In genomic region chr4:168830777-168831512, GRCh38 we compare ENCODE assay signal across 8 cellular contexts.
DNase-seq lines count a peak whose midpoint lies in the region; ATAC-seq, FAIRE-seq and TF ChIP-seq lines count a peak whose summit lies in the region.

No MANE protein-coding gene starts in this region.

- CTCF ChIA-PET in activated CD8-positive, alpha-beta T cell treated with anti-CD3 and anti-CD28 coated beads, Interleukin-2, amount 10 ng/mL, durations not matched to agents 7 days and 5 days (lab: Charles Lee), result no interaction called here
- CTCF ChIA-PET in HepG2 (lab: Yijun Ruan, JAX; ENCODE audit: low intra/inter-chr PET ratio, low total read pairs), result no interaction called here

- H3K27me3 Mint-ChIP-seq in activated CD8-positive, alpha-beta T cell treated with anti-CD3 and anti-CD28 coated beads, Interleukin-2, amount 10 ng/mL, durations not matched to agents 7 days and 5 days (ENCODE audit: low read depth), result peaks cover 57% of the 10 kb centered on the region

- POLR2A ChIA-PET in activated CD8-positive, alpha-beta T cell treated with anti-CD3 and anti-CD28 coated beads, Interleukin-2, amount 10 ng/mL, durations not matched to agents 7 days and 5 days (lab: Charles Lee), result interaction anchor here (1.0 kb wide), 1 partner anchor 217 kb away, joined by 3 read pairs; no protein-coding TSS in a partner anchor
- POLR2A ChIA-PET in HepG2 (lab: Yijun Ruan, JAX), result interaction anchor here (3.4 kb wide), 1 partner anchor 14 kb away, joined by 15 read pairs; no protein-coding TSS in a partner anchor

- no peaks in the 10 kb centered on the region for H4K20me1 ChIP-seq in HepG2 (ENCODE audit: insufficient read depth, low read length)

- peak overlapping the region; percentile 80 to 97 (median 87) for H3K27ac ChIP-seq in heart left ventricle
- H3K27ac ChIP-seq in HepG2 (ENCODE audit: extremely low read length, insufficient read depth, low read length), result no peak overlapping the region
- H3K27ac ChIP-seq in uterus, result peak overlapping the region; percentile 98 to 99

- H3K4me1 ChIP-seq in heart left ventricle (peaks cover 0 to 42% (median 30%) of the 10 kb centered on the region in 12 donors), HepG2 (ENCODE audit: insufficient read depth, low read length) (peaks cover 26% of the 10 kb centered on the region), uterus (no peaks in the 10 kb centered on the region)

- no peak overlapping the region for H3K9ac ChIP-seq in HepG2 (ENCODE audit: insufficient read depth, low read depth, low read length)

- H3K4me2 ChIP-seq in HepG2 (ENCODE audit: low read depth, low read length), result peak overlapping the region; percentile 75; the same call in 1 of the 2 replicates

- H3K4me3 Mint-ChIP-seq in activated CD8-positive, alpha-beta T cell treated with anti-CD3 and anti-CD28 coated beads, Interleukin-2, amount 10 ng/mL, durations not matched to agents 7 days and 5 days, result peak overlapping the region; percentile 52

- no peak for TF ChIP-seq POLR2A in heart left ventricle (IDR thresholded peaks at IDR 0.05)
- TF ChIP-seq POLR2A in HepG2 (IDR thresholded peaks at IDR 0.05; ENCODE audit: insufficient read depth in 1 of 2, low read depth in 2 of 2, low read length in 2 of 2), result no peak
- no peak for TF ChIP-seq POLR2A in uterus (IDR thresholded peaks at IDR 0.05)

- no peaks in the 10 kb centered on the region for H3K9me3 ChIP-seq in heart left ventricle
- no peaks in the 10 kb centered on the region for H3K9me3 ChIP-seq in HepG2 (ENCODE audit: low read length)
- H3K9me3 ChIP-seq in uterus, result no peaks in the 10 kb centered on the region

- in situ Hi-C loops in HepG2 (cut with HindIII; ENCODE audit: extremely low pct_ligation_motif_present, low pct_unique_long_range_greater_than_20kb), result no loop called here

- ATAC-seq in heart left ventricle (no peak), left ventricle myocardium superior (no peak), HepG2 (peak; percentile 6; the same call in 2 of the 3 replicates)
- ATAC-seq in activated CD8-positive, alpha-beta T cell treated with anti-CD3 and anti-CD28 coated beads, Interleukin-2, amount 10 ng/mL, durations not matched to agents 7 days and 5 days, result no peak

- 60 to 67% (median 65%) methylated on average over 6 of the region's 6 CpGs for WGBS in heart left ventricle, 4 donors
- WGBS in HepG2 (ENCODE audit: low lambda C conversion rate), result 53% methylated on average over 6 of the region's 6 CpGs

- intact Hi-C loops in heart left ventricle (cut with DNase I), result loop anchor here in 8 of 10 donors (2.0 to 10.0 kb wide), 8 partner anchors 14 to 246 kb away; no protein-coding TSS in a partner anchor
- intact Hi-C loops in left ventricle myocardium superior (cut with micrococcal nuclease), result no loop called here
- intact Hi-C loops in HepG2 (cut with micrococcal nuclease; ENCODE audit: unreplicated experiment), result loop anchor here (1.0 to 5.0 kb wide), 2 partner anchors 14 to 86 kb away; no protein-coding TSS in a partner anchor
- intact Hi-C loops in uterus (cut with DNase I; ENCODE audit: low total_unique reads), result loop anchor here (5.0 to 10.0 kb wide), 2 partner anchors 64 to 196 kb away; no protein-coding TSS in a partner anchor

- peaks cover 13% of the 10 kb centered on the region for H3K4me1 Mint-ChIP-seq in activated CD8-positive, alpha-beta T cell treated with anti-CD3 and anti-CD28 coated beads, Interleukin-2, amount 10 ng/mL, durations not matched to agents 7 days and 5 days (ENCODE audit: low read depth)

- H3K27ac Mint-ChIP-seq in activated CD8-positive, alpha-beta T cell treated with anti-CD3 and anti-CD28 coated beads, Interleukin-2, amount 10 ng/mL, durations not matched to agents 7 days and 5 days, result no peak overlapping the region

- no peak for FAIRE-seq in HepG2 (lab: Jason Lieb, UNC)

- no peak for TF ChIP-seq EP300 in HepG2 (IDR thresholded peaks at IDR 0.05; ENCODE audit: low read depth in 2 of 2, low read length in 2 of 2)
- no peak for TF ChIP-seq EP300 in HepG2 (CRISPR knock-in tag; IDR thresholded peaks at IDR 0.05; ENCODE audit: borderline replicate concordance)

- H3K4me3 ChIP-seq in heart left ventricle, result peak overlapping the region in 9 of 12 donors; percentile 61 to 95 (median 75)
- peak overlapping the region in 1 of 3 experiments; percentile 68; a peak in 1 of 6 replicates for H3K4me3 ChIP-seq in HepG2 (replicated peaks in 1 of 3; ENCODE audit: insufficient read depth in 1 of 3, low read depth in 2 of 3, low read length in 3 of 3)
- peak overlapping the region; percentile 62 to 98 for H3K4me3 ChIP-seq in uterus

- H3K36me3 ChIP-seq in heart left ventricle (no peaks in the 10 kb centered on the region), HepG2 (replicated peaks in 1 of 2; ENCODE audit: control insufficient read depth in 1 of 2, insufficient read depth in 2 of 2, low read length in 2 of 2) (no peaks in the 10 kb centered on the region), uterus (no peaks in the 10 kb centered on the region)

- no peaks in the 10 kb centered on the region for H3K79me2 ChIP-seq in HepG2 (ENCODE audit: insufficient read depth, low read length)

- no peak for DNase-seq in heart left ventricle
- DNase-seq in left ventricle myocardium superior, result no peak
- no peak for DNase-seq in activated CD8-positive, alpha-beta T cell treated with anti-CD3 and anti-CD28 coated beads, Interleukin-2, amount 10 ng/mL, durations not matched to agents 7 days and 5 days
- no peak for DNase-seq in HepG2 (ENCODE audit: low spot score)
- DNase-seq in uterus, result no peak
- DNase-seq in amniotic stem cell (lab: John Stamatoyannopoulos, UW), result no peak
- no peak for DNase-seq in NCI-H1048 (lab: John Stamatoyannopoulos, UW)
- DNase-seq in NCI-H526 treated with DMSO at 0.1 percent for 48 hours (lab: John Stamatoyannopoulos, UW), result no peak

- H2AFZ ChIP-seq in HepG2 (ENCODE audit: low read length), result no peak overlapping the region

- peaks cover 0 to 16% (median 0%) of the 10 kb centered on the region in 9 donors for H3K27me3 ChIP-seq in heart left ventricle
- H3K27me3 ChIP-seq in HepG2 (ENCODE audit: control insufficient read depth in 1 of 2, insufficient read depth in 2 of 2, low read length in 2 of 2), result peaks cover 3 to 37% of the 10 kb centered on the region in 2 experiments; a peak in 3 of 5 replicates
- no peaks in the 10 kb centered on the region for H3K27me3 ChIP-seq in uterus

- H3K36me3 Mint-ChIP-seq in activated CD8-positive, alpha-beta T cell treated with anti-CD3 and anti-CD28 coated beads, Interleukin-2, amount 10 ng/mL, durations not matched to agents 7 days and 5 days (ENCODE audit: low read depth), result no peaks in the 10 kb centered on the region

- TF ChIP-seq CTCF in heart left ventricle (IDR thresholded peaks at IDR 0.05) (no peak), HepG2 (CRISPR knock-in tag; IDR thresholded peaks at IDR 0.05) (no peak), uterus (IDR thresholded peaks at IDR 0.05) (no peak)

- no peak for TF ChIP-seq RAD21 in HepG2 (CRISPR knock-in tag; IDR thresholded peaks at IDR 0.05)

- BruUV-seq in HepG2 (replicated peaks; lab: Mats Ljungman, UMichigan), result no TSS peak

- H3K9me3 Mint-ChIP-seq in activated CD8-positive, alpha-beta T cell treated with anti-CD3 and anti-CD28 coated beads, Interleukin-2, amount 10 ng/mL, durations not matched to agents 7 days and 5 days (ENCODE audit: insufficient read depth), result no peaks in the 10 kb centered on the region

TF ChIP-seq in HepG2, 621 proteins besides CTCF, POLR2A, EP300 and RAD21:
- TF ChIP-seq ZBTB25 (CRISPR knock-in tag; IDR thresholded peaks at IDR 0.05) (no peak), ZNF414 (CRISPR knock-in tag; IDR thresholded peaks at IDR 0.05) (no peak), ZNF44 (CRISPR knock-in tag; IDR thresholded peaks at IDR 0.05) (no peak), ZNF24 (IDR thresholded peaks at IDR 0.05) (peak; percentile 52; the same call in 1 of the 2 replicates), MBD4 (IDR thresholded peaks at IDR 0.05; ENCODE audit: borderline replicate concordance, low read length) (no peak), ZNF18 (CRISPR knock-in tag; IDR thresholded peaks at IDR 0.05; ENCODE audit: insufficient replicate concordance) (no peak)
